8 cellular contexts compared by ENCODE assay signal in genomic region chr1:15468145-15468544, GRCh38. TPM values are rescaled to one million over a fixed set of nuclear protein-coding genes. Genes with fewer than 3 reads are reported as not detected.
"Had no signal": no experiment of that assay in that cellular context is flagged by ENCODE, and none has a peak within 500 bp of the region (broad histone marks: within the 10 kb centered on the region; RNA-seq: fewer than 3 reads in every experiment).

No MANE protein-coding gene starts in this region.

- DNase-seq: GDM1, GF-D8 had no signal

- H3K4me3 ChIP-seq: GM12878 had no signal

- ATAC-seq: GM12878 had no signal

- FAIRE-seq: G401.6, GM12878, GM12892, GM18507, GM19239 had no signal

RNA-seq across cellular contexts. Expression of gene CELA2B, which starts 7.8 kb away (rescaled TPM):
- total RNA-seq: G401, GM12878 had no signal
- polyA plus RNA-seq: GM12878 had no signal

RNA-seq across cellular contexts. Expression of gene CELA2A, which starts 11.6 kb away (rescaled TPM):
- total RNA-seq: G401 had no signal
- polyA plus RNA-seq: GM12878 had no signal

RNA-seq across cellular contexts. Expression of gene CTRC, which starts 29.9 kb away (rescaled TPM):
- total RNA-seq: G401 had no signal
